ENCODE assay signal across 7 cellular contexts in genomic region chr17:5437721-5438317, GRCh38. TPM values are rescaled to one million over a fixed set of nuclear protein-coding genes. Genes with fewer than 3 reads are reported as not detected.
DNase-seq lines count a peak whose midpoint lies in the region; ATAC-seq and TF ChIP-seq lines count a peak whose summit lies in the region.

No MANE protein-coding gene starts in this region.

- no peaks in the 10 kb centered on the region for H3K27me3 Mint-ChIP-seq in activated B cell treated with CpG ODN at 0.5 μM for 24 hours
- no peaks in the 10 kb centered on the region for H3K27me3 Mint-ChIP-seq in glutamatergic neuron (ENCODE audit: unreplicated experiment)

- no peak for TF ChIP-seq CTCF in HEK293 (tag by site-specific recombination; IDR thresholded peaks at IDR 0.05)
- no peak for TF ChIP-seq CTCF in activated B cell treated with CpG ODN at 0.5 μM for 24 hours (IDR thresholded peaks at IDR 0.05)
- no peak for TF ChIP-seq CTCF in glutamatergic neuron (IDR thresholded peaks at IDR 0.05; ENCODE audit: partially characterized antibody, unreplicated experiment)

- H3K4me1 Mint-ChIP-seq in activated B cell treated with CpG ODN at 0.5 μM for 24 hours (peaks cover 32% of the 10 kb centered on the region), glutamatergic neuron (ENCODE audit: low read depth, unreplicated experiment) (peaks cover 17% of the 10 kb centered on the region)
- H3K4me1 Mint-ChIP-seq in stimulated activated effector memory CD8-positive, alpha-beta T cell treated with anti-CD3 and anti-CD28 coated beads, Interleukin-12 subunit alpha, Interleukin-12 subunit beta, amount 100 ng/mL, for 72 hours: peaks cover 44% of the 10 kb centered on the region

- intact Hi-C loops in activated B cell treated with CpG ODN at 0.5 μM for 24 hours (cut with micrococcal nuclease) (loop anchor here (2.0 kb wide), 1 partner anchor 31 kb away; the partner anchor contains the start of gene DHX33), sciatic nerve (cut with DNase I) (no loop called here)

- H3K27ac ChIP-seq in HEK293 (ENCODE audit: extremely low read depth, low read depth, low read length): peak overlapping the region; percentile 94

- no peaks in the 10 kb centered on the region for H3K4me1 ChIP-seq in HEK293 (ENCODE audit: control insufficient read depth, insufficient read depth, low read length)

- no peaks in the 10 kb centered on the region for H3K9me3 Mint-ChIP-seq in activated B cell treated with CpG ODN at 0.5 μM for 24 hours
- peaks cover 4% of the 10 kb centered on the region for H3K9me3 Mint-ChIP-seq in glutamatergic neuron (ENCODE audit: unreplicated experiment)
- H3K9me3 Mint-ChIP-seq in stimulated activated effector memory CD8-positive, alpha-beta T cell treated with anti-CD3 and anti-CD28 coated beads, Interleukin-12 subunit alpha, Interleukin-12 subunit beta, amount 100 ng/mL, for 72 hours: no peaks in the 10 kb centered on the region

- ATAC-seq in activated B cell treated with CpG ODN at 0.5 μM for 24 hours (ENCODE audit: low read depth): no peak
- no peak for ATAC-seq in stimulated activated effector memory CD8-positive, alpha-beta T cell treated with anti-CD3 and anti-CD28 coated beads, Interleukin-12 subunit alpha, Interleukin-12 subunit beta, amount 100 ng/mL, for 72 hours
- no peak for ATAC-seq in sciatic nerve

- DNase-seq in activated B cell treated with CpG ODN at 0.5 μM for 24 hours (no peak), glutamatergic neuron (no peak), SK-N-DZ (ENCODE audit: low spot score) (no peak), putamen (ENCODE audit: low spot score) (no peak), sciatic nerve (ENCODE audit: low spot score) (no peak)
- no peak for DNase-seq in stimulated activated effector memory CD8-positive, alpha-beta T cell treated with anti-CD3 and anti-CD28 coated beads, Interleukin-12 subunit alpha, Interleukin-12 subunit beta, amount 100 ng/mL, for 72 hours (ENCODE audit: low spot score in 2 of 2)

- H3K4me3 Mint-ChIP-seq in activated B cell treated with CpG ODN at 0.5 μM for 24 hours (peak overlapping the region; percentile 83), glutamatergic neuron (ENCODE audit: unreplicated experiment) (peak overlapping the region; percentile 90)
- peak overlapping the region; percentile 78 for H3K4me3 Mint-ChIP-seq in stimulated activated effector memory CD8-positive, alpha-beta T cell treated with anti-CD3 and anti-CD28 coated beads, Interleukin-12 subunit alpha, Interleukin-12 subunit beta, amount 100 ng/mL, for 72 hours

- peak overlapping the region; percentile 91 for H3K27ac Mint-ChIP-seq in activated B cell treated with CpG ODN at 0.5 μM for 24 hours
- peak overlapping the region; percentile 52 for H3K27ac Mint-ChIP-seq in glutamatergic neuron (ENCODE audit: unreplicated experiment)
- H3K27ac Mint-ChIP-seq in stimulated activated effector memory CD8-positive, alpha-beta T cell treated with anti-CD3 and anti-CD28 coated beads, Interleukin-12 subunit alpha, Interleukin-12 subunit beta, amount 100 ng/mL, for 72 hours: peak overlapping the region; percentile 83

- H3K9me3 ChIP-seq in HEK293 (ENCODE audit: control insufficient read depth, insufficient read depth, low read depth, low read length): no peaks in the 10 kb centered on the region

- POLR2A ChIA-PET in HEK293 (lab: Yijun Ruan, JAX): interaction anchor here (0.9 to 1.4 kb wide), 2 partner anchors 18 to 47 kb away, joined by 3 read pairs; partner anchors contain the start of genes NUP88 and RPAIN
- POLR2A ChIA-PET in activated B cell treated with CpG ODN at 0.5 μM for 24 hours (lab: Charles Lee): interaction anchor here (0.6 to 2.3 kb wide), 5 partner anchors 8 to 48 kb away, joined by 4 to 11 read pairs (median 7); partner anchors contain the start of genes DERL2, DHX33, MIS12 and NUP88

- H3K36me3 ChIP-seq in HEK293 (ENCODE audit: control insufficient read depth in 2 of 2, insufficient read depth in 1 of 2, low read length in 2 of 2): peaks cover 41 to 68% of the 10 kb centered on the region in 2 experiments

- H3K4me3 ChIP-seq in HEK293 (ENCODE audit: low read depth, low read length): peak overlapping the region; percentile 90

- H3K36me3 Mint-ChIP-seq in activated B cell treated with CpG ODN at 0.5 μM for 24 hours (ENCODE audit: low read depth): peaks cover 49% of the 10 kb centered on the region
- no peaks in the 10 kb centered on the region for H3K36me3 Mint-ChIP-seq in glutamatergic neuron (ENCODE audit: unreplicated experiment)
- peaks cover 83% of the 10 kb centered on the region for H3K36me3 Mint-ChIP-seq in stimulated activated effector memory CD8-positive, alpha-beta T cell treated with anti-CD3 and anti-CD28 coated beads, Interleukin-12 subunit alpha, Interleukin-12 subunit beta, amount 100 ng/mL, for 72 hours

- CTCF ChIA-PET in HEK293 (lab: Yijun Ruan, JAX) (interaction anchor here (0.6 to 3.7 kb wide), 11 partner anchors 8 to 140 kb away, joined by 3 to 26 read pairs (median 7); partner anchors contain the start of gene DHX33), activated B cell treated with CpG ODN at 0.5 μM for 24 hours (lab: Charles Lee) (interaction anchor here (1.3 to 1.4 kb wide), 2 partner anchors 29 to 136 kb away, joined by 3 read pairs; no protein-coding TSS in a partner anchor)

TF ChIP-seq in HEK293, 187 proteins besides CTCF, POLR2A, EP300 and RAD21:
- TF ChIP-seq PRDM1 (tag by site-specific recombination; IDR thresholded peaks at IDR 0.05) (peak; percentile 61; the same call in 1 of the 2 replicates), ZSCAN5A (tag by site-specific recombination; IDR thresholded peaks at IDR 0.05) (no peak)

RNA-seq across cellular contexts. Expression of gene C1QBP, which starts 1.1 kb away (rescaled TPM):
- total RNA-seq in activated B cell treated with CpG ODN at 0.5 μM for 24 hours: 160 and 177 TPM in 2 replicates
- 96.4 TPM for total RNA-seq in glutamatergic neuron (ENCODE audit: unreplicated experiment)
- 776 and 876 TPM in 2 replicates for polyA plus RNA-seq in SK-N-DZ (2014; cell fraction: cytosol; rRNA removed)
- polyA plus RNA-seq in SK-N-DZ (2014; cell fraction: nucleus; rRNA removed): 420 and 583 TPM in 2 replicates
- total RNA-seq in sciatic nerve: 46.6 TPM

RNA-seq across cellular contexts. Expression of gene RPAIN, which starts 17.8 kb away (rescaled TPM):
- 70.4 and 87.7 TPM in 2 replicates for total RNA-seq in activated B cell treated with CpG ODN at 0.5 μM for 24 hours
- total RNA-seq in glutamatergic neuron (ENCODE audit: unreplicated experiment): 168 TPM
- polyA plus RNA-seq in SK-N-DZ (2014; cell fraction: cytosol; rRNA removed): 226 and 318 TPM in 2 replicates
- 269 and 312 TPM in 2 replicates for polyA plus RNA-seq in SK-N-DZ (2014; cell fraction: nucleus; rRNA removed)
- 32.5 TPM for total RNA-seq in sciatic nerve

RNA-seq across cellular contexts. Expression of gene NUP88, which starts 18.4 kb away (rescaled TPM):
- total RNA-seq in activated B cell treated with CpG ODN at 0.5 μM for 24 hours (158 and 187 TPM in 2 replicates), glutamatergic neuron (ENCODE audit: unreplicated experiment) (74.5 TPM), sciatic nerve (55.8 TPM)
- polyA plus RNA-seq in SK-N-DZ (2014; cell fraction: cytosol; rRNA removed): 154 and 167 TPM in 2 replicates
- 113 and 123 TPM in 2 replicates for polyA plus RNA-seq in SK-N-DZ (2014; cell fraction: nucleus; rRNA removed)

RNA-seq across cellular contexts. Expression of gene DHX33, which starts 31.0 kb away (rescaled TPM):
- 17.7 and 19.9 TPM in 2 replicates for total RNA-seq in activated B cell treated with CpG ODN at 0.5 μM for 24 hours
- 23.9 TPM for total RNA-seq in glutamatergic neuron (ENCODE audit: unreplicated experiment)
- polyA plus RNA-seq in SK-N-DZ (2014; cell fraction: cytosol; rRNA removed): 19.4 and 24.0 TPM in 2 replicates
- polyA plus RNA-seq in SK-N-DZ (2014; cell fraction: nucleus; rRNA removed): 22.1 and 36.5 TPM in 2 replicates
- total RNA-seq in sciatic nerve: 11.1 TPM

RNA-seq across cellular contexts. Expression of gene DERL2, which starts 48.2 kb away (rescaled TPM):
- total RNA-seq in activated B cell treated with CpG ODN at 0.5 μM for 24 hours (63.2 and 76.8 TPM in 2 replicates), glutamatergic neuron (ENCODE audit: unreplicated experiment) (56.1 TPM), sciatic nerve (55.1 TPM)
- 32.5 and 34.5 TPM in 2 replicates for polyA plus RNA-seq in SK-N-DZ (2014; cell fraction: cytosol; rRNA removed)
- polyA plus RNA-seq in SK-N-DZ (2014; cell fraction: nucleus; rRNA removed): 72.4 and 77.7 TPM in 2 replicates
